In genomic region chr5:1593785-1594335, GRCh38 we compare ENCODE assay signal across 8 cellular contexts.
A peak's percentile ranks its signal among the peaks of the same experiment; 100 is the strongest.
DNase-seq lines count a peak whose midpoint lies in the region; ATAC-seq and TF ChIP-seq lines count a peak whose summit lies in the region.
"Not testable (repeated sequence)": the region's sequence is repeated elsewhere in the genome, so short reads cannot be mapped to it uniquely, and the experiment has no call there.

No MANE protein-coding gene starts in this region.

- ATAC-seq in HCT116: peak; percentile 1; the same call in 1 of the 2 replicates
- not testable (repeated sequence) for ATAC-seq in activated CD8-positive, alpha-beta T cell treated with anti-CD3 and anti-CD28 coated beads, Interleukin-2, amount 10 ng/mL, durations not matched to agents 7 days and 5 days; effector memory CD8-positive, alpha-beta T cell (replicated peaks)

- not testable (repeated sequence) for H3K27ac Mint-ChIP-seq in activated CD8-positive, alpha-beta T cell treated with anti-CD3 and anti-CD28 coated beads, Interleukin-2, amount 10 ng/mL, durations not matched to agents 7 days and 5 days; immature natural killer cell; type B pancreatic cell
- peak overlapping the region in 1 of 2 donors; percentile 83 for H3K27ac Mint-ChIP-seq in effector memory CD8-positive, alpha-beta T cell

- not testable (repeated sequence) for H3K4me1 ChIP-seq in HCT116 (ENCODE audit: control insufficient read depth in 1 of 2, insufficient read depth in 2 of 2, low read length in 2 of 2); KMS-11 (ENCODE audit: low read depth, poor library complexity, severe bottlenecking); osteoblast (ENCODE audit: insufficient read depth, low read length)

- not testable (repeated sequence) for H3K27me3 Mint-ChIP-seq in activated CD8-positive, alpha-beta T cell treated with anti-CD3 and anti-CD28 coated beads, Interleukin-2, amount 10 ng/mL, durations not matched to agents 7 days and 5 days (ENCODE audit: low read depth); effector memory CD8-positive, alpha-beta T cell; immature natural killer cell (ENCODE audit: low read depth in 3 of 3); type B pancreatic cell

- H3K9ac ChIP-seq in HCT116 (ENCODE audit: low read length) (peak overlapping the region; percentile 79), KMS-11 (peak overlapping the region; percentile 35; the same call in 1 of the 2 replicates)

- not testable (repeated sequence) for DNase-seq in HCT116 (ENCODE audit: low read depth, low spot score); activated CD8-positive, alpha-beta T cell treated with anti-CD3 and anti-CD28 coated beads, Interleukin-2, amount 10 ng/mL, durations not matched to agents 7 days and 5 days; immature natural killer cell; osteoblast (ENCODE audit: insufficient read length, low spot score, missing footprints); type B pancreatic cell (ENCODE audit: extremely low spot score, unreplicated experiment)
- peak in 1 of 3 experiments; percentile 2 for DNase-seq in effector memory CD8-positive, alpha-beta T cell

- H3K4me3 Mint-ChIP-seq in activated CD8-positive, alpha-beta T cell treated with anti-CD3 and anti-CD28 coated beads, Interleukin-2, amount 10 ng/mL, durations not matched to agents 7 days and 5 days: peak overlapping the region; percentile 74
- H3K4me3 Mint-ChIP-seq in effector memory CD8-positive, alpha-beta T cell: peak overlapping the region; percentile 75 to 84
- peak overlapping the region; percentile 31 to 67 (median 59) for H3K4me3 Mint-ChIP-seq in immature natural killer cell
- peak overlapping the region; percentile 87 for H3K4me3 Mint-ChIP-seq in type B pancreatic cell

- CTCF ChIA-PET in HCT116 (lab: Charles Lee): interaction anchor here (0.7 to 1.6 kb wide), 7 partner anchors 10 to 1147 kb away, joined by 3 to 7 read pairs (median 3); partner anchors contain the start of gene LPCAT1
- CTCF ChIA-PET in activated CD8-positive, alpha-beta T cell treated with anti-CD3 and anti-CD28 coated beads, Interleukin-2, amount 10 ng/mL, durations not matched to agents 7 days and 5 days (lab: Charles Lee): interaction anchor here (0.6 to 1.9 kb wide), 4 partner anchors 51 to 214 kb away, joined by 3 to 8 read pairs (median 4); no protein-coding TSS in a partner anchor

- RAD21 ChIA-PET in HCT116 (lab: Charles Lee; ENCODE audit: low non-redundant PET in 1 of 2, low total read pairs in 2 of 2, uncharacterized antibody in 2 of 2, unreplicated experiment in 2 of 2): interaction anchor here in 1 of 2 experiments (1.0 kb wide), 1 partner anchor 51 kb away, joined by 3 read pairs; no protein-coding TSS in a partner anchor

- intact Hi-C loops in HCT116 (cut with micrococcal nuclease): loop anchor here (5.0 to 10.0 kb wide), 2 partner anchors 82 to 249 kb away; partner anchors contain the start of gene CLPTM1L

- not testable (repeated sequence) for BruUV-seq in HCT116 (replicated peaks; lab: Mats Ljungman, UMichigan)

- not testable (repeated sequence) for H3K9me2 ChIP-seq in HCT116 (ENCODE audit: insufficient read depth)

- not testable (repeated sequence) for H3K36me3 ChIP-seq in HCT116 (ENCODE audit: control insufficient read depth in 1 of 2, insufficient read depth in 2 of 2, low read length in 2 of 2); KMS-11 (ENCODE audit: insufficient read depth); osteoblast (ENCODE audit: insufficient read depth, low read length)

- TF ChIP-seq POLR2A in HCT116 (IDR thresholded peaks at IDR 0.05; ENCODE audit: borderline replicate concordance, extremely low read depth, insufficient read depth, insufficient read length): not testable (repeated sequence)

- H4K20me1 ChIP-seq in HCT116 (ENCODE audit: insufficient read depth); KMS-11 (ENCODE audit: insufficient read depth); osteoblast (ENCODE audit: insufficient read depth, low read length): not testable (repeated sequence)

- not testable (repeated sequence) for TF ChIP-seq RAD21 in HCT116 (IDR thresholded peaks at IDR 0.05; ENCODE audit: low read depth)

- H3K4me2 ChIP-seq in HCT116 (ENCODE audit: low read length) (peak overlapping the region; percentile 96), KMS-11 (peak overlapping the region; percentile 18; the same call in 1 of the 2 replicates), osteoblast (ENCODE audit: insufficient read depth, low read length) (peak overlapping the region; percentile 58)

- H3K9me3 ChIP-seq in HCT116 (ENCODE audit: control insufficient read depth in 1 of 2, insufficient read depth in 1 of 2, low read depth in 1 of 2, low read length in 2 of 2); osteoblast (ENCODE audit: low read depth, low read length): not testable (repeated sequence)

- H3K79me2 ChIP-seq in HCT116 (ENCODE audit: insufficient read depth, low read length); KMS-11 (ENCODE audit: insufficient read depth, low read depth); osteoblast (ENCODE audit: insufficient read depth, low read length): not testable (repeated sequence)

- not testable (repeated sequence) for H3K27me3 ChIP-seq in HCT116 (ENCODE audit: insufficient read depth, low read length); KMS-11 (ENCODE audit: insufficient read depth, low read depth)
- H3K27me3 ChIP-seq in osteoblast (ENCODE audit: insufficient read depth, low read length): peaks cover 15% of the 10 kb centered on the region

- H3K9me3 Mint-ChIP-seq in activated CD8-positive, alpha-beta T cell treated with anti-CD3 and anti-CD28 coated beads, Interleukin-2, amount 10 ng/mL, durations not matched to agents 7 days and 5 days (ENCODE audit: insufficient read depth); effector memory CD8-positive, alpha-beta T cell; immature natural killer cell; type B pancreatic cell: not testable (repeated sequence)

- H3K36me3 Mint-ChIP-seq in activated CD8-positive, alpha-beta T cell treated with anti-CD3 and anti-CD28 coated beads, Interleukin-2, amount 10 ng/mL, durations not matched to agents 7 days and 5 days (ENCODE audit: low read depth); effector memory CD8-positive, alpha-beta T cell (ENCODE audit: insufficient read depth); immature natural killer cell; type B pancreatic cell: not testable (repeated sequence)

- H3K4me3 ChIP-seq in GM12875 (ENCODE audit: low read depth, low read length) (peak overlapping the region; percentile 88), HCT116 (replicated peaks in 1 of 2; ENCODE audit: low read depth in 1 of 2, low read length in 2 of 2) (peak overlapping the region; percentile 56 to 75), osteoblast (ENCODE audit: insufficient read depth, low read length) (peak overlapping the region; percentile 58)
- not testable (repeated sequence) for H3K4me3 ChIP-seq in KMS-11 (IDR thresholded peaks at IDR 0.05; ENCODE audit: insufficient read depth, low read depth, low read length)

- POLR2A ChIA-PET in HCT116 (lab: Charles Lee): interaction anchor here (2.2 kb wide), 1 partner anchor 77 kb away, joined by 5 read pairs; no protein-coding TSS in a partner anchor
- POLR2A ChIA-PET in activated CD8-positive, alpha-beta T cell treated with anti-CD3 and anti-CD28 coated beads, Interleukin-2, amount 10 ng/mL, durations not matched to agents 7 days and 5 days (lab: Charles Lee): interaction anchor here (0.5 to 1.0 kb wide), 2 partner anchors 208 to 297 kb away, joined by 3 read pairs; no protein-coding TSS in a partner anchor

- TF ChIP-seq CTCF in GM12875 (IDR thresholded peaks at IDR 0.05; ENCODE audit: borderline replicate concordance, insufficient read depth, low read depth, low read length); HCT116 (IDR thresholded peaks at IDR 0.05 in 2 of 3, conservative IDR thresholded peaks at IDR 0.05 in 1 of 3; ENCODE audit: borderline replicate concordance in 1 of 3, insufficient read depth in 1 of 3, low read depth in 2 of 3, low read length in 2 of 3); KMS-11 (conservative IDR thresholded peaks at IDR 0.05; ENCODE audit: low read depth, low read length); osteoblast (IDR thresholded peaks at IDR 0.05; ENCODE audit: extremely low read depth, low read depth, low read length); type B pancreatic cell (conservative IDR thresholded peaks at IDR 0.05): not testable (repeated sequence)

- H2AFZ ChIP-seq in HCT116 (ENCODE audit: low read depth, low read length, poor library complexity, severe bottlenecking); osteoblast (ENCODE audit: low read length): not testable (repeated sequence)
- peak overlapping the region; percentile 73; the same call in 1 of the 2 replicates for H2AFZ ChIP-seq in KMS-11 (ENCODE audit: low read depth)

- H3K27ac ChIP-seq in HCT116 (ENCODE audit: low read depth, low read length): peak overlapping the region; percentile 79
- H3K27ac ChIP-seq in KMS-11; osteoblast (ENCODE audit: low read depth, low read length): not testable (repeated sequence)

- H3K4me1 Mint-ChIP-seq in activated CD8-positive, alpha-beta T cell treated with anti-CD3 and anti-CD28 coated beads, Interleukin-2, amount 10 ng/mL, durations not matched to agents 7 days and 5 days (ENCODE audit: low read depth); effector memory CD8-positive, alpha-beta T cell (ENCODE audit: low read depth in 2 of 2); immature natural killer cell; type B pancreatic cell (ENCODE audit: unreplicated experiment): not testable (repeated sequence)

Comparison
In these comparisons a context has a peak if more than half of its experiments do, and no peak if none do; other contexts are left out.
1. H3K4me2 ChIP-seq: peak in every context shown above with its lines; median percentile 96 in HCT116; 58 in osteoblast; 18 in KMS-11.